In genomic region chr6:85460154-85460950, GRCh38 we compare ENCODE assay signal across 9 cellular contexts. TPM values are rescaled to one million over a fixed set of nuclear protein-coding genes. Genes with fewer than 3 reads are reported as not detected.
DNase-seq lines count a peak whose midpoint lies in the region; ATAC-seq, FAIRE-seq and TF ChIP-seq lines count a peak whose summit lies in the region.
"Had no signal": no experiment of that assay in that cellular context is flagged by ENCODE, and none has a peak within 500 bp of the region (broad histone marks: within the 10 kb centered on the region; RNA-seq: fewer than 3 reads in every experiment).

No MANE protein-coding gene starts in this region.

- no peak overlapping the region for H2AFZ ChIP-seq in mesenchymal stem cell (ENCODE audit: low read depth, low read length)

- no peaks in the 10 kb centered on the region for H3K79me1 ChIP-seq in mesenchymal stem cell (replicated peaks; ENCODE audit: low read length, poor library complexity, severe bottlenecking)

- H3K9me3 Mint-ChIP-seq in activated T-helper 1 cell treated with anti-CD3 and anti-CD28 coated beads, Interleukin-12 subunit alpha, Interleukin-12 subunit beta, Interleukin-2, Interleukin-4 antibody, amounts not matched to agents 30 ng/mL and 10 ng/mL and 1 ng/mL, durations not matched to agents 14 hours and 24 hours and 36 hours: no peaks in the 10 kb centered on the region

- no peaks in the 10 kb centered on the region for H3K27me3 Mint-ChIP-seq in activated T-helper 1 cell treated with anti-CD3 and anti-CD28 coated beads, Interleukin-12 subunit alpha, Interleukin-12 subunit beta, Interleukin-2, Interleukin-4 antibody, amounts not matched to agents 30 ng/mL and 10 ng/mL and 1 ng/mL, durations not matched to agents 14 hours and 24 hours and 36 hours (ENCODE audit: insufficient read depth)

- H3K27ac ChIP-seq in A673 (ENCODE audit: low read depth, low read length, poor library complexity, severe bottlenecking) (peak overlapping the region; percentile 73), mesenchymal stem cell (ENCODE audit: low read length, poor library complexity, severe bottlenecking) (peak overlapping the region; percentile 49)

- peak; percentile 30 for ATAC-seq in GM21447 (IDR thresholded peaks at IDR 0.05; ENCODE audit: unreplicated experiment)

- H3K23ac ChIP-seq in mesenchymal stem cell (ENCODE audit: low read length in 2 of 2): no peak overlapping the region

- H2AK5ac ChIP-seq in mesenchymal stem cell (ENCODE audit: low read length, severe bottlenecking): no peak overlapping the region

- peak overlapping the region; percentile 89 for H3K27ac Mint-ChIP-seq in activated T-helper 1 cell treated with anti-CD3 and anti-CD28 coated beads, Interleukin-12 subunit alpha, Interleukin-12 subunit beta, Interleukin-2, Interleukin-4 antibody, amounts not matched to agents 30 ng/mL and 10 ng/mL and 1 ng/mL, durations not matched to agents 14 hours and 24 hours and 36 hours

- no peak overlapping the region for H3K4me2 ChIP-seq in mesenchymal stem cell (ENCODE audit: low read length, poor library complexity, severe bottlenecking)

- peaks cover 98% of the 10 kb centered on the region for H3K4me1 Mint-ChIP-seq in activated T-helper 1 cell treated with anti-CD3 and anti-CD28 coated beads, Interleukin-12 subunit alpha, Interleukin-12 subunit beta, Interleukin-2, Interleukin-4 antibody, amounts not matched to agents 30 ng/mL and 10 ng/mL and 1 ng/mL, durations not matched to agents 14 hours and 24 hours and 36 hours (ENCODE audit: low read depth)

- no peak overlapping the region for H3K14ac ChIP-seq in mesenchymal stem cell (ENCODE audit: low read length in 2 of 2)

- no peak for FAIRE-seq in frontal cortex (lab: Jason Lieb, UNC)

- H3K9ac ChIP-seq in mesenchymal stem cell (ENCODE audit: low read length): peak overlapping the region; percentile 85

- no peak overlapping the region for H3K4ac ChIP-seq in mesenchymal stem cell (ENCODE audit: low read depth in 1 of 2, low read length in 2 of 2)

- no peaks in the 10 kb centered on the region for H3K9me3 ChIP-seq in A673 (ENCODE audit: low read depth, low read length, poor library complexity, severe bottlenecking)
- no peaks in the 10 kb centered on the region for H3K9me3 ChIP-seq in mesenchymal stem cell (ENCODE audit: control insufficient read depth, low read length)

- H3K4me3 Mint-ChIP-seq in activated T-helper 1 cell treated with anti-CD3 and anti-CD28 coated beads, Interleukin-12 subunit alpha, Interleukin-12 subunit beta, Interleukin-2, Interleukin-4 antibody, amounts not matched to agents 30 ng/mL and 10 ng/mL and 1 ng/mL, durations not matched to agents 14 hours and 24 hours and 36 hours: no peak overlapping the region

- H3K4me1 ChIP-seq in A673 (ENCODE audit: insufficient read depth, low read length, poor library complexity, severe bottlenecking): peaks cover 69% of the 10 kb centered on the region
- peaks cover 34% of the 10 kb centered on the region for H3K4me1 ChIP-seq in mesenchymal stem cell (ENCODE audit: control insufficient read depth, insufficient read depth, low read depth, low read length)

- H2BK12ac ChIP-seq in mesenchymal stem cell (ENCODE audit: low read length in 2 of 2): peak overlapping the region in 1 of 2 experiments; percentile 33

- peaks cover 10% of the 10 kb centered on the region for H3K36me3 Mint-ChIP-seq in activated T-helper 1 cell treated with anti-CD3 and anti-CD28 coated beads, Interleukin-12 subunit alpha, Interleukin-12 subunit beta, Interleukin-2, Interleukin-4 antibody, amounts not matched to agents 30 ng/mL and 10 ng/mL and 1 ng/mL, durations not matched to agents 14 hours and 24 hours and 36 hours (ENCODE audit: low read depth)

- no peak for DNase-seq in A673 (ENCODE audit: low spot score)
- no peak for DNase-seq in activated T-helper 1 cell treated with anti-CD3 and anti-CD28 coated beads, Interleukin-12 subunit alpha, Interleukin-12 subunit beta, Interleukin-2, Interleukin-4 antibody, amounts not matched to agents 30 ng/mL and 10 ng/mL and 1 ng/mL, durations not matched to agents 14 hours and 24 hours and 36 hours (ENCODE audit: low spot score)
- DNase-seq in mesenchymal stem cell: peak; percentile 27
- no peak for DNase-seq in mucosa of gallbladder (ENCODE audit: low spot score)
- DNase-seq in iPS-NIHi11 (ENCODE audit: low spot score): no peak
- DNase-seq in SIG-M5 treated with dmso at 0.1 percent for 504 hours (lab: John Stamatoyannopoulos, UW; ENCODE audit: unreplicated experiment): no peak
- DNase-seq in frontal cortex (ENCODE audit: low spot score in 2 of 2): no peak
- DNase-seq: mesendoderm had no signal

- TF ChIP-seq CTCF in A673 (conservative IDR thresholded peaks at IDR 0.05; ENCODE audit: low read depth, low read length): peak; percentile 30; the same call in 1 of the 2 replicates

- H3K4me3 ChIP-seq in A673 (ENCODE audit: low read depth, low read length, poor library complexity, severe bottlenecking): no peak overlapping the region
- no peak overlapping the region for H3K4me3 ChIP-seq in mesenchymal stem cell (ENCODE audit: insufficient read depth in 1 of 2, low read depth in 1 of 2, low read length in 2 of 2)

- H2BK120ac ChIP-seq in mesenchymal stem cell (ENCODE audit: low read depth, low read length): no peak overlapping the region

- H2BK5ac ChIP-seq in mesenchymal stem cell (ENCODE audit: low read depth, low read length, poor library complexity, severe bottlenecking): no peak overlapping the region

- no peak overlapping the region for H4K91ac ChIP-seq in mesenchymal stem cell (ENCODE audit: low read length)

- POLR2A ChIA-PET in A673 (lab: Charles Lee; ENCODE audit: low non-redundant PET): no interaction called here

- H3K36me3 ChIP-seq in A673 (ENCODE audit: insufficient read depth, low read length, poor library complexity, severe bottlenecking): no peaks in the 10 kb centered on the region
- H3K36me3 ChIP-seq in mesenchymal stem cell (ENCODE audit: control insufficient read depth in 1 of 2, insufficient read depth in 2 of 2, low read depth in 1 of 2, low read length in 2 of 2): peaks cover 12 to 53% of the 10 kb centered on the region in 2 experiments

- no peak overlapping the region for H3K18ac ChIP-seq in mesenchymal stem cell (ENCODE audit: low read depth in 1 of 2, low read length in 2 of 2)

- no peak overlapping the region for H2BK15ac ChIP-seq in mesenchymal stem cell (ENCODE audit: low read depth, poor library complexity, severe bottlenecking)

- H4K8ac ChIP-seq in mesenchymal stem cell (ENCODE audit: low read length): no peak overlapping the region

- H3K27me3 ChIP-seq in A673 (replicated peaks; ENCODE audit: insufficient read depth, low read depth, low read length, poor library complexity) (no peaks in the 10 kb centered on the region), mesenchymal stem cell (ENCODE audit: control insufficient read depth in 1 of 2, insufficient read depth in 1 of 2, low read length in 2 of 2) (no peaks in the 10 kb centered on the region)

- intact Hi-C loops in A673 (cut with micrococcal nuclease; ENCODE audit: unreplicated experiment): loop anchor here (10.0 kb wide), 1 partner anchor 214 kb away; no protein-coding TSS in a partner anchor
- intact Hi-C loops in activated T-helper 1 cell treated with anti-CD3 and anti-CD28 coated beads, Interleukin-12 subunit alpha, Interleukin-12 subunit beta, Interleukin-2, Interleukin-4 antibody, amounts not matched to agents 30 ng/mL and 10 ng/mL and 1 ng/mL, durations not matched to agents 14 hours and 24 hours and 36 hours (cut with micrococcal nuclease): loop anchor here (2.0 to 5.0 kb wide), 3 partner anchors 132 to 1233 kb away; partner anchors contain the start of genes CEP162, SNX14 and SYNCRIP

- CTCF ChIA-PET in A673 (lab: Charles Lee): no interaction called here

- WGBS in mesenchymal stem cell: 37% methylated on average over 3 of the region's 5 CpGs

- no TSS peak for BruUV-seq in A673 (replicated peaks; lab: Mats Ljungman, UMichigan)

RNA-seq across cellular contexts. Expression of gene NT5E, which starts 10.5 kb away (rescaled TPM):
- total RNA-seq in A673 (2021) (26.0 and 32.7 TPM in 2 replicates), mucosa of gallbladder (64.9 TPM), frontal cortex (8.2 TPM)
- total RNA-seq in activated T-helper 1 cell treated with anti-CD3 and anti-CD28 coated beads, Interleukin-12 subunit alpha, Interleukin-12 subunit beta, Interleukin-2, Interleukin-4 antibody, amounts not matched to agents 30 ng/mL and 10 ng/mL and 1 ng/mL, durations not matched to agents 14 hours and 24 hours and 36 hours: 12.5 and 15.2 TPM in 2 replicates
- polyA plus RNA-seq in mesenchymal stem cell (2013, experiment 1 of 2): 234 TPM
- 238 TPM for polyA plus RNA-seq in mesenchymal stem cell (2013, experiment 2 of 2)
